In the genomic region with DNA sequence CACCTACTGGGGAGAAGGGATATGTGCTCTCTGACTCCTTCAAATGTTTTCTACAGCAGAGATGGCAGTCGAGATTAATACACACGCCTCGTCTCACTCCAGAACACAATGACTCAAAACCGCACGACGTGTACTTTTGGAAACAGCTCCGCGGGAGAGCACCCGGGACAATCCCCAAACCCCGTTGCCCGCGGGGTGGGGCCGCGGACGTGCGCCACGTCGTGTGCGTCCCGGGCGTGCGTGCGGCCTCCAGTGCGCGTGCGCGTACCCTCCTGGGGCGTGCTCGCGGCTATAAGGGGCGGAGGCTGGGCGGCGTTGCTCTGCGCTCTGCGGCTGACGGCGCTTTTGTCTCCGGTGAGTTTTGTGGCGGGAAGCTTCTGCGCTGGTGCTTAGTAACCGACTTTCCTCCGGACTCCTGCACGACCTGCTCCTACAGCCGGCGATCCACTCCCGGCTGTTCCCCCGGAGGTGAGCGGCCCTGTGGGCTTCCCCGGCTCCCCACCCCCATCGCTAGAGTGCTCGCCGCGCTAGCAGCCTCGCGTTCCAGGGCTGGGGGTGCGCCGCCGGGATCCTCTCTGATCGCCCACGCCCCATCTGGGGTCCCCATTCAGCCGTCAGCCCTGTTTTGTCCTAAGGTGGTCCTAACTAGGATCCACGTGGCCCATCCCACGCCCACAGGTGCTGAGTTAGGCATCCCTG, we compare ENCODE assay signal across 1 cellular context.
A peak's percentile ranks its signal among the peaks of the same experiment; 100 is the strongest.
TF ChIP-seq lines count a peak whose summit lies in the region.

A gene with protein sequence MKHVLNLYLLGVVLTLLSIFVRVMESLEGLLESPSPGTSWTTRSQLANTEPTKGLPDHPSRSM (plus strand): TSS at position 323 of the 699 bp plus-strand sequence. CDS start 1,391 bp downstream, outside the sequence.

TF ChIP-seq in GM23338, 12 proteins besides CTCF, POLR2A, EP300 and RAD21:
- TF ChIP-seq, protein P1, sequence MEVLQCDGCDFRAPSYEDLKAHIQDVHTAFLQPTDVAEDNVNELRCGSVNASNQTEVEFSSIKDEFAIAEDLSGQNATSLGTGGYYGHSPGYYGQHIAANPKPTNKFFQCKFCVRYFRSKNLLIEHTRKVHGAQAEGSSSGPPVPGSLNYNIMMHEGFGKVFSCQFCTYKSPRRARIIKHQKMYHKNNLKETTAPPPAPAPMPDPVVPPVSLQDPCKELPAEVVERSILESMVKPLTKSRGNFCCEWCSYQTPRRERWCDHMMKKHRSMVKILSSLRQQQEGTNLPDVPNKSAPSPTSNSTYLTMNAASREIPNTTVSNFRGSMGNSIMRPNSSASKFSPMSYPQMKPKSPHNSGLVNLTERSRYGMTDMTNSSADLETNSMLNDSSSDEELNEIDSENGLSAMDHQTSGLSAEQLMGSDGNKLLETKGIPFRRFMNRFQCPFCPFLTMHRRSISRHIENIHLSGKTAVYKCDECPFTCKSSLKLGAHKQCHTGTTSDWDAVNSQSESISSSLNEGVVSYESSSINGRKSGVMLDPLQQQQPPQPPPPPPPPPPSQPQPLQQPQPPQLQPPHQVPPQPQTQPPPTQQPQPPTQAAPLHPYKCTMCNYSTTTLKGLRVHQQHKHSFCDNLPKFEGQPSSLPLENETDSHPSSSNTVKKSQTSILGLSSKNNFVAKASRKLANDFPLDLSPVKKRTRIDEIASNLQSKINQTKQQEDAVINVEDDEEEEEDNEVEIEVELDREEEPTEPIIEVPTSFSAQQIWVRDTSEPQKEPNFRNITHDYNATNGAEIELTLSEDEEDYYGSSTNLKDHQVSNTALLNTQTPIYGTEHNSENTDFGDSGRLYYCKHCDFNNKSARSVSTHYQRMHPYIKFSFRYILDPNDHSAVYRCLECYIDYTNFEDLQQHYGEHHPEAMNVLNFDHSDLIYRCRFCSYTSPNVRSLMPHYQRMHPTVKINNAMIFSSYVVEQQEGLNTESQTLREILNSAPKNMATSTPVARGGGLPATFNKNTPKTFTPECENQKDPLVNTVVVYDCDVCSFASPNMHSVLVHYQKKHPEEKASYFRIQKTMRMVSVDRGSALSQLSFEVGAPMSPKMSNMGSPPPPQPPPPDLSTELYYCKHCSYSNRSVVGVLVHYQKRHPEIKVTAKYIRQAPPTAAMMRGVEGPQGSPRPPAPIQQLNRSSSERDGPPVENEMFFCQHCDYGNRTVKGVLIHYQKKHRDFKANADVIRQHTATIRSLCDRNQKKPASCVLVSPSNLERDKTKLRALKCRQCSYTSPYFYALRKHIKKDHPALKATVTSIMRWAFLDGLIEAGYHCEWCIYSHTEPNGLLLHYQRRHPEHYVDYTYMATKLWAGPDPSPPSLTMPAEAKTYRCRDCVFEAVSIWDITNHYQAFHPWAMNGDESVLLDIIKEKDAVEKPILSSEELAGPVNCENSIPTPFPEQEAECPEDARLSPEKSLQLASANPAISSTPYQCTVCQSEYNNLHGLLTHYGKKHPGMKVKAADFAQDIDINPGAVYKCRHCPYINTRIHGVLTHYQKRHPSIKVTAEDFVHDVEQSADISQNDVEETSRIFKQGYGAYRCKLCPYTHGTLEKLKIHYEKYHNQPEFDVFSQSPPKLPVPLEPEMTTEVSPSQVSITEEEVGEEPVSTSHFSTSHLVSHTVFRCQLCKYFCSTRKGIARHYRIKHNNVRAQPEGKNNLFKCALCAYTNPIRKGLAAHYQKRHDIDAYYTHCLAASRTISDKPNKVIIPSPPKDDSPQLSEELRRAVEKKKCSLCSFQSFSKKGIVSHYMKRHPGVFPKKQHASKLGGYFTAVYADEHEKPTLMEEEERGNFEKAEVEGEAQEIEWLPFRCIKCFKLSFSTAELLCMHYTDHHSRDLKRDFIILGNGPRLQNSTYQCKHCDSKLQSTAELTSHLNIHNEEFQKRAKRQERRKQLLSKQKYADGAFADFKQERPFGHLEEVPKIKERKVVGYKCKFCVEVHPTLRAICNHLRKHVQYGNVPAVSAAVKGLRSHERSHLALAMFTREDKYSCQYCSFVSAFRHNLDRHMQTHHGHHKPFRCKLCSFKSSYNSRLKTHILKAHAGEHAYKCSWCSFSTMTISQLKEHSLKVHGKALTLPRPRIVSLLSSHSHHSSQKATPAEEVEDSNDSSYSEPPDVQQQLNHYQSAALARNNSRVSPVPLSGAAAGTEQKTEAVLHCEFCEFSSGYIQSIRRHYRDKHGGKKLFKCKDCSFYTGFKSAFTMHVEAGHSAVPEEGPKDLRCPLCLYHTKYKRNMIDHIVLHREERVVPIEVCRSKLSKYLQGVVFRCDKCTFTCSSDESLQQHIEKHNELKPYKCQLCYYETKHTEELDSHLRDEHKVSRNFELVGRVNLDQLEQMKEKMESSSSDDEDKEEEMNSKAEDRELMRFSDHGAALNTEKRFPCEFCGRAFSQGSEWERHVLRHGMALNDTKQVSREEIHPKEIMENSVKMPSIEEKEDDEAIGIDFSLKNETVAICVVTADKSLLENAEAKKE (CRISPR knock-in tag; IDR thresholded peaks at IDR 0.05), result no peak
- TF ChIP-seq, protein P2, sequence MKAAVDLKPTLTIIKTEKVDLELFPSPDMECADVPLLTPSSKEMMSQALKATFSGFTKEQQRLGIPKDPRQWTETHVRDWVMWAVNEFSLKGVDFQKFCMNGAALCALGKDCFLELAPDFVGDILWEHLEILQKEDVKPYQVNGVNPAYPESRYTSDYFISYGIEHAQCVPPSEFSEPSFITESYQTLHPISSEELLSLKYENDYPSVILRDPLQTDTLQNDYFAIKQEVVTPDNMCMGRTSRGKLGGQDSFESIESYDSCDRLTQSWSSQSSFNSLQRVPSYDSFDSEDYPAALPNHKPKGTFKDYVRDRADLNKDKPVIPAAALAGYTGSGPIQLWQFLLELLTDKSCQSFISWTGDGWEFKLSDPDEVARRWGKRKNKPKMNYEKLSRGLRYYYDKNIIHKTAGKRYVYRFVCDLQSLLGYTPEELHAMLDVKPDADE (IDR thresholded peaks at IDR 0.05), result peak; percentile 38; the same call in 1 of the 2 replicates
- peak; percentile 94 for TF ChIP-seq POLR2AphosphoS5 (IDR thresholded peaks at IDR 0.05; ENCODE audit: low read depth)
